1 cellular context compared by ENCODE assay signal in the genomic region with DNA sequence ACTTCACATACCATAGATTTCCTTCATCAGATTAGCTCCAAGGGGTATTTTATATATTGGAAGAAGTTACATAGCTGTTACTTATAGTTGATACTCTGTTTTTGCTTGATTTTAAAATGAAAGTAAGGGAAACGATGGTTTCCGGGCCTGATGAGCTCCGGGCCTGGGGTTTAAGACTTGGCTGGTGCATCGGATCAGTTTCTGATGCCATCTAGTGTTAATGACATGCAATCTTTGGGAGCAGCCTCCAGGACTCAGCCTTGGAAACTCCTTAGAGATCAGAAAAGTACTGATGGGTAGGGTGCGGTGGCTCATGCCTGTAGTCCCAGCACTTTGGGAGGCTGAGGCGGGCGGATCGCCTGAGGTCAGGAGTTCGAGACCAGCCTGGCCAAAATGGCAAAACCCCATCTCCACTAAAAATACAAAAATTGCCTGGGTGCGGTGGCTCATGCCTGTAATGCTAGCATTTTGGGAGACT.
TF ChIP-seq lines count a peak whose summit lies in the region.

No MANE protein-coding gene starts in this region.

TF ChIP-seq in H1, 55 proteins besides CTCF, POLR2A, EP300 and RAD21:
- TF ChIP-seq KDM1A (IDR thresholded peaks at IDR 0.05; ENCODE audit: borderline replicate concordance, low read length), result 0 out of 2 replicates have a peak, but pooled peaks have one; percentile 29
- TF ChIP-seq TBP (IDR thresholded peaks at IDR 0.05; ENCODE audit: low read depth, low read length), result peak; percentile 24; the same call in 1 of the 2 replicates
- 0 out of 4 replicates have a peak, but pooled peaks of 1 of the 2 experiments have one; percentile 24 for TF ChIP-seq HDAC2 (IDR thresholded peaks at IDR 0.05; ENCODE audit: borderline replicate concordance in 1 of 2, low read depth in 2 of 2, low read length in 2 of 2)
- TF ChIP-seq NANOG (IDR thresholded peaks at IDR 0.05; ENCODE audit: insufficient read depth, low read depth, low read length, poor library complexity, severe bottlenecking), result no peak
